Comparison of ENCODE assay signal across 8 cellular contexts in the genomic region with DNA sequence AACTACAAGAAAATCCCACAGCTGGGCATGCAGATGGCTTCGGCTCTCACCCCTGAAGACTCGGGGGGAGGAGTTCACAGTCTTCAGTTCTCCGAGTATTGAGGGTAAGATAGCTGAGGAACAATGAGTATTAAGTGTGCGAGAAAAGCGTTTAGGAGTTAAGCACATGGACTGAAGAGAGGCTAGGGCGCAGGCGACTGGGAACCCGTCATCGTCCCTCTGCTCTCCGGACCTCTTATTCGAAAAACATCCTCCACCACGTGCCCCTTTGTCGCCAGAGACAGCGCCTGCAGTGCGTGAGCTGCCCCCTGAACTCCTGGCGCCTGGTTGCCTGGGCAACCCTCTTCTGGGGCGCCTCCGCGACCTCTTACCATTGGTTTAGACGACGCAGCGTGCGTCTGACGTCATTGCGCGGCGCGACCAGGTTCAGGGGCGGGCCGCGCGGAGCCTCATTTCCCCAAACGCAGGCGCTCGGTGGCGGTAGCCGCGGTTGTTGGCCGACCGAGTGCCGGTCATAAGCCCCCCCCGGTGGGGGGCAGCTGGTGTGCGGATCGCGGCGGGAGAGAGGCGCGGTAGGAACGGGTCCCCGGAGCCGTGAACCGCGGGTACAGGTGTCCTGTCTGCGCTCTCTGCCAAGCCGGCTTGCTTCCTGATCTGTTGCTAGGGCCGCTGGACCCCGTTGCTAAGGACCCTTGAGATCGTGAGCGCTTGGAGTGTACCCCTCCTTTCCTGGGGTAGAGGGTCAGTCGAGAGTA. TPM values are rescaled to one million over a fixed set of nuclear protein-coding genes. Genes with fewer than 3 reads are reported as not detected.
DNase-seq lines count a peak whose midpoint lies in the region; ATAC-seq and TF ChIP-seq lines count a peak whose summit lies in the region.

A gene (plus strand): TSS at position 452 of the 755 bp plus-strand sequence. CDS start 4,024 bp downstream, outside the sequence.

- H3K36me3 ChIP-seq in H7 (replicated peaks; ENCODE audit: control insufficient read depth, insufficient read depth, low read length): peaks cover 3% of the 10 kb centered on the region

- H3K27me3 Mint-ChIP-seq in natural killer cell treated with Interleukin-12 subunit alpha and Interleukin-12 subunit beta and Interleukin-15 and Interleukin-18, amount 100 ng/mL, for 72 hours: peaks cover 0 to 2% of the 10 kb centered on the region in 2 donors

- peak; percentile 100 for ATAC-seq in natural killer cell treated with Interleukin-12 subunit alpha and Interleukin-12 subunit beta and Interleukin-15 and Interleukin-18, amount 100 ng/mL, for 72 hours
- peak; percentile 100 for ATAC-seq in stimulated activated naive CD8-positive, alpha-beta T cell treated with anti-CD3 and anti-CD28 coated beads, Interleukin-15, Interleukin-2, amounts not matched to agents 100 U/mL and 50 U/mL, for 24 hours

- H3K4me3 ChIP-seq in H7 (ENCODE audit: insufficient read depth, low read depth, low read length) (peak within 1 kb of the TSS; percentile 85), fibroblast of pulmonary artery (replicated peaks; ENCODE audit: low read depth, low read length) (peak within 1 kb of the TSS; percentile 70)

- no peaks in the 10 kb centered on the region for H3K27me3 ChIP-seq in H7 (ENCODE audit: control insufficient read depth, insufficient read depth, low read length)

- H3K9me3 Mint-ChIP-seq in natural killer cell treated with Interleukin-12 subunit alpha and Interleukin-12 subunit beta and Interleukin-15 and Interleukin-18, amount 100 ng/mL, for 72 hours: no peaks in the 10 kb centered on the region

- peaks cover 6% of the 10 kb centered on the region for H3K36me3 Mint-ChIP-seq in natural killer cell treated with Interleukin-12 subunit alpha and Interleukin-12 subunit beta and Interleukin-15 and Interleukin-18, amount 100 ng/mL, for 72 hours

- H3K4me1 Mint-ChIP-seq in natural killer cell treated with Interleukin-12 subunit alpha and Interleukin-12 subunit beta and Interleukin-15 and Interleukin-18, amount 100 ng/mL, for 72 hours (ENCODE audit: low read depth in 2 of 2): peaks cover 24 to 31% of the 10 kb centered on the region in 2 donors

- peak; percentile 97 for DNase-seq in ELF-1 (ENCODE audit: low read depth, low spot score)
- peak; percentile 87 for DNase-seq in H7
- DNase-seq in M059J (ENCODE audit: low read depth): peak; percentile 94
- peak; percentile 80 to 89 for DNase-seq in SHP77 (lab: John Stamatoyannopoulos, UW)
- peak; percentile 82 for DNase-seq in activated effector memory CD4-positive, alpha-beta T cell treated with Interleukin-2 at 50 U/mL for 16 hours
- peak; percentile 95 for DNase-seq in fibroblast of pulmonary artery (ENCODE audit: low read depth)
- DNase-seq in natural killer cell treated with Interleukin-12 subunit alpha and Interleukin-12 subunit beta and Interleukin-15 and Interleukin-18, amount 100 ng/mL, for 72 hours (ENCODE audit: low spot score): peak; percentile 93
- peak; percentile 94 for DNase-seq in stimulated activated naive CD8-positive, alpha-beta T cell treated with anti-CD3 and anti-CD28 coated beads, Interleukin-15, Interleukin-2, amounts not matched to agents 100 U/mL and 50 U/mL, for 24 hours

- H3K4me3 Mint-ChIP-seq in natural killer cell treated with Interleukin-12 subunit alpha and Interleukin-12 subunit beta and Interleukin-15 and Interleukin-18, amount 100 ng/mL, for 72 hours: peak within 1 kb of the TSS; percentile 94

- H3K27ac Mint-ChIP-seq in natural killer cell treated with Interleukin-12 subunit alpha and Interleukin-12 subunit beta and Interleukin-15 and Interleukin-18, amount 100 ng/mL, for 72 hours: peak within 1 kb of the TSS; percentile 79 to 93

- no peak for TF ChIP-seq CTCF in fibroblast of pulmonary artery (IDR thresholded peaks at IDR 0.05; ENCODE audit: low read length, missing control alignments)

RNA-seq across cellular contexts. Expression of the gene that starts here (rescaled TPM):
- 16.2 and 20.9 TPM in 2 replicates for total RNA-seq in H7 (2014; rRNA removed; shearing (Covaris generic))
- 15.9 and 22.7 TPM in 2 replicates for total RNA-seq in M059J (2014; rRNA removed; shearing (Covaris generic))
- total RNA-seq in natural killer cell treated with Interleukin-12 subunit alpha and Interleukin-12 subunit beta and Interleukin-15 and Interleukin-18, amount 100 ng/mL, for 72 hours: 10 to 100 TPM in 1 of 2 donors, 1 to 10 TPM in 1; 7.8 to 14.8 TPM

Comparison
In these comparisons a context has a peak if more than half of its experiments do, and no peak if none do; other contexts are left out.
1. Peak in every context shown above with its lines: DNase-seq, ATAC-seq and H3K4me3 ChIP-seq.